8 cellular contexts compared by ENCODE assay signal in the genomic region with DNA sequence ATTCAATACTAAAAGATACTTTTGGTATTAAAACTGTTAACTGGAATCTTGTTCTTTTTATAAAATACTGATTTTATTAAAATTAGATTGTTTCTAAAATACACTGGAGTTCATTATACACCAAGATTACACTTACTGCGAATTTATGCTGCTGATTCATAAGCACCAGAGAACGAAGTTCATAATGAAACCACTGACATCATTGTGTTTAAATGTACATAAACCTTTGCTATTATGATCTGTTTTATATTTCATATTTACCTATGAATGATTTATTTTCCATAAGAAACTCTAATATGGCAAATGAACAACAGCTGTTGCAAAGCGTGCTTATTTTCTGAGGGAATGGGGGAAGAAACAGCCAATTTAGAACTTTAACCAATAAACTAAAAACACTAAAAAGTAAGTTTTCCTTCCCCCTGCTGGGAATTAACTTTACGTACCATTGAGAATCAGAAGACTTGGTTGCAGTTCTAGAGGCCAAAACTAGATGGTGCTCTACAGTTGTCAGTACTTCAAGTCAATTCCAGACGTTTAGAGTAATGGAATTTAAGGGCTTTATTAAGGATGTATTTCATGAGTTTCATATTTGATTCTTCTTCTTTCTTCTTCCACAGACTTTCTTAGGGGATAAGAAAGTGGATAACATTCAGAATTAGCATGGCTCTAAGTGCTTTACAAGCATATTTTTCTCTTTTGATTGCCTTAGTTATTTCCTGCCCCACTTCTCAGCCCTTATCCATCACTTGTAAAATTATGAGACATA. TPM values are rescaled to one million over a fixed set of nuclear protein-coding genes. Genes with fewer than 3 reads are reported as not detected.
A peak's percentile ranks its signal among the peaks of the same experiment; 100 is the strongest.
DNase-seq lines count a peak whose midpoint lies in the region; ATAC-seq, FAIRE-seq and TF ChIP-seq lines count a peak whose summit lies in the region.

No MANE protein-coding gene starts in this region.

- no peaks in the 10 kb centered on the region for H3K9me1 ChIP-seq in endothelial cell of umbilical vein (replicated peaks; ENCODE audit: control insufficient read depth, extremely low read depth, insufficient read depth, low read length)

- H3K36me3 Mint-ChIP-seq in natural killer cell = no peaks in the 10 kb centered on the region
- no peaks in the 10 kb centered on the region for H3K36me3 Mint-ChIP-seq in natural killer cell treated with Interleukin-12 subunit alpha and Interleukin-12 subunit beta and Interleukin-15 and Interleukin-18, amount 100 ng/mL, for 72 hours
- no peaks in the 10 kb centered on the region for H3K36me3 Mint-ChIP-seq in neural progenitor cell

- H3K4me1 ChIP-seq in endothelial cell of umbilical vein (ENCODE audit: control insufficient read depth, extremely low read depth, insufficient read depth, low read length) (no peaks in the 10 kb centered on the region), neural progenitor cell (no peaks in the 10 kb centered on the region)

- H4K20me1 ChIP-seq in endothelial cell of umbilical vein (replicated peaks; ENCODE audit: control insufficient read depth, extremely low read depth, insufficient read depth, low read length) (no peaks in the 10 kb centered on the region), neural progenitor cell (ENCODE audit: low read depth) (no peaks in the 10 kb centered on the region)

- H3K4me2 ChIP-seq in endothelial cell of umbilical vein (ENCODE audit: insufficient read depth, low read length) = no peak overlapping the region
- no peak overlapping the region for H3K4me2 ChIP-seq in neural progenitor cell

- POLR2A ChIA-PET in RWPE1 (lab: Yijun Ruan, JAX; ENCODE audit: low non-redundant PET) = no interaction called here
- POLR2A ChIA-PET in endothelial cell of umbilical vein (lab: Charles Lee) = no interaction called here

- H3K9ac ChIP-seq in endothelial cell of umbilical vein (replicated peaks; ENCODE audit: extremely low read depth, insufficient read depth, low read length) (no peak overlapping the region), neural progenitor cell (no peak overlapping the region)

- dilution Hi-C loops in endothelial cell of umbilical vein (cut with MboI; ENCODE audit: extremely low pct_ligation_motif_present, low sequenced_read_pairs) = no loop called here

- ATAC-seq in natural killer cell (peak in 2 of 3 donors; percentile 54 to 71), GM21717 (IDR thresholded peaks at IDR 0.05; ENCODE audit: unreplicated experiment) (peak; percentile 91)
- ATAC-seq in natural killer cell treated with Interleukin-12 subunit alpha and Interleukin-12 subunit beta and Interleukin-15 and Interleukin-18, amount 100 ng/mL, for 72 hours = no peak

- H3K27ac Mint-ChIP-seq in natural killer cell (no peak overlapping the region), neural progenitor cell (no peak overlapping the region)
- no peak overlapping the region for H3K27ac Mint-ChIP-seq in natural killer cell treated with Interleukin-12 subunit alpha and Interleukin-12 subunit beta and Interleukin-15 and Interleukin-18, amount 100 ng/mL, for 72 hours

- H3K27me3 Mint-ChIP-seq in natural killer cell (ENCODE audit: low read depth in 2 of 2) (peaks cover 25 to 43% of the 10 kb centered on the region in 2 donors), neural progenitor cell (ENCODE audit: insufficient read depth, low read depth) (no peaks in the 10 kb centered on the region)
- H3K27me3 Mint-ChIP-seq in natural killer cell treated with Interleukin-12 subunit alpha and Interleukin-12 subunit beta and Interleukin-15 and Interleukin-18, amount 100 ng/mL, for 72 hours = peaks cover 17 to 24% of the 10 kb centered on the region in 2 donors

- H3K27me3 ChIP-seq in endothelial cell of umbilical vein (ENCODE audit: control insufficient read depth in 2 of 2, insufficient read depth in 2 of 2, low read length in 2 of 2) (peaks cover 0 to 3% of the 10 kb centered on the region in 2 experiments), neural progenitor cell (no peaks in the 10 kb centered on the region)

- TF ChIP-seq CTCF in natural killer cell (IDR thresholded peaks at IDR 0.05) (peak; percentile 75), RWPE1 (conservative IDR thresholded peaks at IDR 0.05; ENCODE audit: low read depth) (peak; percentile 78), endothelial cell of umbilical vein (IDR thresholded peaks at IDR 0.05; ENCODE audit: extremely low read depth in 1 of 2, insufficient read depth in 1 of 2, low read depth in 1 of 2, low read length in 2 of 2) (peak; percentile 46 to 70), neural progenitor cell (IDR thresholded peaks at IDR 0.05) (peak; percentile 87)

- CTCF ChIA-PET in RWPE1 (lab: Yijun Ruan, JAX) (interaction anchor here (0.6 to 1.5 kb wide), 2 partner anchors 78 to 273 kb away, joined by 3 to 4 read pairs; no protein-coding TSS in a partner anchor), endothelial cell of umbilical vein (lab: Charles Lee) (interaction anchor here (0.5 to 1.6 kb wide), 5 partner anchors 30 to 515 kb away, joined by 3 to 9 read pairs (median 5); no protein-coding TSS in a partner anchor)

- FAIRE-seq in endothelial cell of umbilical vein (lab: Jason Lieb, UNC) = peak; percentile 69

- H3K9me3 ChIP-seq in endothelial cell of umbilical vein (replicated peaks; ENCODE audit: control insufficient read depth, insufficient read depth, low read length) = no peaks in the 10 kb centered on the region
- no peaks in the 10 kb centered on the region for H3K9me3 ChIP-seq in neural progenitor cell (ENCODE audit: low read depth)

- H3K27ac ChIP-seq in RWPE1 = no peak overlapping the region
- no peak overlapping the region for H3K27ac ChIP-seq in endothelial cell of umbilical vein (ENCODE audit: insufficient read depth, low read depth, low read length)
- no peak overlapping the region for H3K27ac ChIP-seq in neural progenitor cell

- H3K4me3 ChIP-seq in endothelial cell of umbilical vein (replicated peaks in 1 of 3; ENCODE audit: insufficient read depth in 1 of 3, low read depth in 1 of 3, low read length in 3 of 3) = no peak overlapping the region
- no peak overlapping the region for H3K4me3 ChIP-seq in neural progenitor cell

- no peak for DNase-seq in natural killer cell
- no peak for DNase-seq in natural killer cell treated with Interleukin-12 subunit alpha and Interleukin-12 subunit beta and Interleukin-15 and Interleukin-18, amount 100 ng/mL, for 72 hours (ENCODE audit: low spot score)
- DNase-seq in HuH-7.5 (ENCODE audit: low spot score) = peak; percentile 8
- peak; percentile 33 for DNase-seq in RWPE1 (ENCODE audit: low spot score)
- peak; percentile 59 for DNase-seq in endothelial cell of umbilical vein (ENCODE audit: low read depth, low spot score)
- peak; percentile 68 for DNase-seq in neural progenitor cell (ENCODE audit: low spot score)
- DNase-seq in activated CD4-positive, alpha-beta T cell treated with anti-CD3 and anti-CD28 coated beads for 48 hours = no peak

- H3K4me3 Mint-ChIP-seq in natural killer cell = no peak overlapping the region
- no peak overlapping the region for H3K4me3 Mint-ChIP-seq in natural killer cell treated with Interleukin-12 subunit alpha and Interleukin-12 subunit beta and Interleukin-15 and Interleukin-18, amount 100 ng/mL, for 72 hours
- no peak overlapping the region for H3K4me3 Mint-ChIP-seq in neural progenitor cell

- H3K9me3 Mint-ChIP-seq in natural killer cell (no peaks in the 10 kb centered on the region), neural progenitor cell (no peaks in the 10 kb centered on the region)
- H3K9me3 Mint-ChIP-seq in natural killer cell treated with Interleukin-12 subunit alpha and Interleukin-12 subunit beta and Interleukin-15 and Interleukin-18, amount 100 ng/mL, for 72 hours = no peaks in the 10 kb centered on the region

- H3K4me1 Mint-ChIP-seq in natural killer cell = peaks cover 4 to 5% of the 10 kb centered on the region in 2 donors
- peaks cover 0 to 10% of the 10 kb centered on the region in 2 donors for H3K4me1 Mint-ChIP-seq in natural killer cell treated with Interleukin-12 subunit alpha and Interleukin-12 subunit beta and Interleukin-15 and Interleukin-18, amount 100 ng/mL, for 72 hours (ENCODE audit: low read depth in 2 of 2)
- H3K4me1 Mint-ChIP-seq in neural progenitor cell = no peaks in the 10 kb centered on the region

- no peaks in the 10 kb centered on the region for H3K36me3 ChIP-seq in endothelial cell of umbilical vein (ENCODE audit: control insufficient read depth in 2 of 2, extremely low read depth in 1 of 2, insufficient read depth in 2 of 2, low read length in 2 of 2)
- H3K36me3 ChIP-seq in neural progenitor cell = no peaks in the 10 kb centered on the region

- no peaks in the 10 kb centered on the region for H3K79me2 ChIP-seq in endothelial cell of umbilical vein (ENCODE audit: control insufficient read depth, insufficient read depth, low read length)
- H3K79me2 ChIP-seq in neural progenitor cell (ENCODE audit: low read depth) = no peaks in the 10 kb centered on the region

- no peak for TF ChIP-seq POLR2A in endothelial cell of umbilical vein (IDR thresholded peaks at IDR 0.05; ENCODE audit: low read depth, low read length)

- H3F3A ChIP-seq in neural progenitor cell (ENCODE audit: low read depth) = no peaks in the 10 kb centered on the region

- no TSS peak for BruUV-seq in endothelial cell of umbilical vein (replicated peaks; lab: Mats Ljungman, UMichigan)

- intact Hi-C loops in natural killer cell (cut with micrococcal nuclease) = no loop called here
- intact Hi-C loops in endothelial cell of umbilical vein (cut with micrococcal nuclease) = loop anchor here (2.0 to 5.0 kb wide), 2 partner anchors 273 to 332 kb away; no protein-coding TSS in a partner anchor

- H2AFZ ChIP-seq in endothelial cell of umbilical vein (ENCODE audit: low read depth, low read length) (no peak overlapping the region), neural progenitor cell (replicated peaks) (no peak overlapping the region)

RNA-seq across cellular contexts. Expression of a gene that starts 30.8 kb away (rescaled TPM):
- total RNA-seq in natural killer cell (under 1 TPM; 0.07 to 0.33 (median 0.18) TPM), endothelial cell of umbilical vein (not detected in 2 replicates), neural progenitor cell (ENCODE audit: low replicate concordance) (0.03 TPM in 1 of 2 replicates, not detected in the other)
- total RNA-seq in natural killer cell treated with Interleukin-12 subunit alpha and Interleukin-12 subunit beta and Interleukin-15 and Interleukin-18, amount 100 ng/mL, for 72 hours = under 1 TPM in 1 of 2 donors, not detected in 1; 0.42 TPM
- not detected in 2 replicates for polyA plus RNA-seq in endothelial cell of umbilical vein
- polyA plus RNA-seq in endothelial cell of umbilical vein (2011; cell fraction: cytosol; rRNA removed) = not detected in 2 replicates
- not detected in 2 replicates for polyA plus RNA-seq in endothelial cell of umbilical vein (2011; cell fraction: nucleus; rRNA removed)
- polyA plus RNA-seq in endothelial cell of umbilical vein (2012) = not detected in 2 replicates
- polyA minus RNA-seq in endothelial cell of umbilical vein = not detected in 2 replicates
- not detected for polyA minus RNA-seq in endothelial cell of umbilical vein (2011; cell fraction: cytosol; rRNA and poly(A)+ RNA removed)
- polyA minus RNA-seq in endothelial cell of umbilical vein (2011; cell fraction: nucleus; rRNA and poly(A)+ RNA removed) = not detected in 2 replicates

RNA-seq across cellular contexts. Expression of a gene that starts 38.8 kb away (rescaled TPM):
- total RNA-seq in natural killer cell (10 to 100 TPM; 41.0 to 43.1 (median 41.1) TPM), endothelial cell of umbilical vein (14.6 and 16.2 TPM in 2 replicates), neural progenitor cell (ENCODE audit: low replicate concordance) (24.8 and 41.1 TPM in 2 replicates)
- 10 to 100 TPM; 14.5 to 24.2 TPM for total RNA-seq in natural killer cell treated with Interleukin-12 subunit alpha and Interleukin-12 subunit beta and Interleukin-15 and Interleukin-18, amount 100 ng/mL, for 72 hours
- 7.3 and 9.8 TPM in 2 replicates for polyA plus RNA-seq in endothelial cell of umbilical vein
- 8.2 TPM in 2 replicates for polyA plus RNA-seq in endothelial cell of umbilical vein (2011; cell fraction: cytosol; rRNA removed)
- polyA plus RNA-seq in endothelial cell of umbilical vein (2011; cell fraction: nucleus; rRNA removed) = 5.5 and 7.6 TPM in 2 replicates
- polyA plus RNA-seq in endothelial cell of umbilical vein (2012) = 12.3 and 13.6 TPM in 2 replicates
- 5.9 and 7.0 TPM in 2 replicates for polyA minus RNA-seq in endothelial cell of umbilical vein
- polyA minus RNA-seq in endothelial cell of umbilical vein (2011; cell fraction: cytosol; rRNA and poly(A)+ RNA removed) = 8.8 TPM
- polyA minus RNA-seq in endothelial cell of umbilical vein (2011; cell fraction: nucleus; rRNA and poly(A)+ RNA removed) = 9.9 and 10.3 TPM in 2 replicates

Comparison
In these comparisons a context has a peak if more than half of its experiments do, and no peak if none do; other contexts are left out.
1. ATAC-seq: peak in natural killer cell (2 of 3) and GM21717 (single experiment); none in natural killer cell treated with Interleukin-12 subunit alpha and Interleukin-12 subunit beta and Interleukin-15 and Interleukin-18, amount 100 ng/mL, for 72 hours (0 of 2).
2. DNase-seq: peak in HuH-7.5 (single experiment), RWPE1 (single experiment), endothelial cell of umbilical vein (single experiment) and neural progenitor cell (single experiment); none in natural killer cell (single experiment), natural killer cell treated with Interleukin-12 subunit alpha and Interleukin-12 subunit beta and Interleukin-15 and Interleukin-18, amount 100 ng/mL, for 72 hours (single experiment) and activated CD4-positive, alpha-beta T cell treated with anti-CD3 and anti-CD28 coated beads for 48 hours (single experiment).
3. Peak in every context shown above with its lines, with median percentiles within 50 percentile points of each other: CTCF ChIP-seq.